ENCODE assay signal across 23 cellular contexts in the genomic region with DNA sequence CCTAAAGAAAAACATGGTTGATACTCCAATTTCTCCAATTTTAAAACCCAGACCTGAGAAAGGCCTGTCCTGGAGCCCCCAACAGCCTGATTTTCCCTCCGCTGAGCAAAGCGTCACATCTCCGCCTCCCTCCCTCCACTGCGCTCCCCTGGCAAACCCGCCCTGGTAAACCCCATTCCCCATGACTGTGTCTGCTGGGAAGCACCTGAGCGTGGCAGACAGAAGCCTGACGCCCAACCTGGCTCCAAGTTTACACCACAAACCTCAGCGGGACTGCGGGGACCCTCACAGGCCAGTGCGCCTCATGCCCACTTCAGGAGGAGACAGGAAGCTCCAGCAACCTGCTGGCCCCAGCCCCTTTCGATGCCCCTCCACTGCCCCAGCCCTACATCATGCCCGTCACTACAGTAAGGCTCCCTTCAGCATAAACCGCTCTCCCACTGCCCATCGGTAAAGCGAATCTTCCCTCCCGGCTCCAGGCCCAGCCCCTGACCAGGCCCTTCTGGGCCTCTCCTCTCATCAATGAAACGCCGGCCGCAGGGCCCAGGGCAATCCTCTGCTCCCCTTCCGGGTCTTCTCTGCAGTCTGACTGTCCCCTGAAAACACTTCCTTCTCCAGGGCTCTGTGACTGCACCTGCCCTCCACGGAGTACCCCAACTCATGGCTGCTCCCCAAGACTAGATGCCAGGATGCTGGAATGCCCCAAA.
A peak's percentile ranks its signal among the peaks of the same experiment; 100 is the strongest.
DNase-seq lines count a peak whose midpoint lies in the region; ATAC-seq and TF ChIP-seq lines count a peak whose summit lies in the region.
"Had no signal": no experiment of that assay in that cellular context is flagged by ENCODE, and none has a peak within 500 bp of the region (broad histone marks: within the 10 kb centered on the region; RNA-seq: fewer than 3 reads in every experiment).

No MANE protein-coding gene starts in this region.

- peaks cover 7% of the 10 kb centered on the region for H3K4me1 Mint-ChIP-seq in stimulated activated naive CD8-positive, alpha-beta T cell treated with anti-CD3 and anti-CD28 coated beads, Interleukin-15, amount 100 ng/mL, for 72 hours
- H3K4me1 Mint-ChIP-seq in brain (peaks cover 50% of the 10 kb centered on the region), nephron progenitor cell (peaks cover 31% of the 10 kb centered on the region)

- no peaks in the 10 kb centered on the region for H3K36me3 Mint-ChIP-seq in brain
- no peaks in the 10 kb centered on the region for H3K36me3 Mint-ChIP-seq in nephron progenitor cell (ENCODE audit: low read depth)

- no peaks in the 10 kb centered on the region for H3K9me3 Mint-ChIP-seq in stimulated activated naive CD8-positive, alpha-beta T cell treated with anti-CD3 and anti-CD28 coated beads, Interleukin-15, amount 100 ng/mL, for 72 hours
- no peaks in the 10 kb centered on the region for H3K9me3 Mint-ChIP-seq in brain
- H3K9me3 Mint-ChIP-seq in nephron progenitor cell: no peaks in the 10 kb centered on the region
- H3K9me3 Mint-ChIP-seq: activated T-cell treated with anti-CD3 and anti-CD28 coated beads, Interleukin-2, amount 50 U/mL, for 24 hours; T-helper 2 cell treated with Interferon-gamma antibody and Interleukin-4, amounts not matched to agents 5 μg/mL and 100 μg/mL, for 36 hours had no signal

- peak overlapping the region; percentile 55 to 70 for H3K27ac Mint-ChIP-seq in stimulated activated naive CD8-positive, alpha-beta T cell treated with anti-CD3 and anti-CD28 coated beads, Interleukin-15, amount 100 ng/mL, for 72 hours
- H3K27ac Mint-ChIP-seq in brain: peak overlapping the region in 4 of 5 experiments; percentile 15 to 84 (median 44)
- peak overlapping the region; percentile 78 for H3K27ac Mint-ChIP-seq in nephron progenitor cell
- H3K27ac Mint-ChIP-seq: activated T-cell treated with anti-CD3 and anti-CD28 coated beads, Interleukin-2, amount 50 U/mL, for 24 hours; T-helper 2 cell treated with Interferon-gamma antibody and Interleukin-4, amounts not matched to agents 5 μg/mL and 100 μg/mL, for 36 hours had no signal

- no peak for DNase-seq in stimulated activated naive CD8-positive, alpha-beta T cell treated with anti-CD3 and anti-CD28 coated beads, Interleukin-15, amount 100 ng/mL, for 72 hours
- no peak for DNase-seq in stimulated activated naive CD8-positive, alpha-beta T cell treated with anti-CD3 and anti-CD28 coated beads, Interleukin-15, Interleukin-2, amounts not matched to agents 100 U/mL and 50 U/mL, for 24 hours
- no peak for DNase-seq in nephron progenitor cell
- no peak for DNase-seq in NCI-H2081 (lab: John Stamatoyannopoulos, UW)
- DNase-seq in NK-92 (lab: John Stamatoyannopoulos, UW; ENCODE audit: unreplicated experiment): no peak
- DNase-seq: ACHN; activated CD4-positive, alpha-beta T cell treated with anti-CD3 and anti-CD28 coated beads for 48 hours; activated gamma-delta T cell; activated T-cell treated with anti-CD3 and anti-CD28 coated beads, Interleukin-2, amount 50 U/mL, for 24 hours; body of pancreas; effector memory CD4-positive, alpha-beta T cell; MV-4-11; NCI-H146; NCI-H446 treated with DMSO at 0.1 percent for 48 hours; OCI-M1; stimulated activated CD4-positive, alpha-beta T cell treated with anti-CD3 and anti-CD28 coated beads, Interleukin-15, amount 100 ng/mL, for 24 hours; stomach; thyroid gland had no signal

- H3K4me3 Mint-ChIP-seq in stimulated activated naive CD8-positive, alpha-beta T cell treated with anti-CD3 and anti-CD28 coated beads, Interleukin-15, amount 100 ng/mL, for 72 hours: no peak overlapping the region
- no peak overlapping the region for H3K4me3 Mint-ChIP-seq in brain
- H3K4me3 Mint-ChIP-seq in nephron progenitor cell: no peak overlapping the region
- H3K4me3 Mint-ChIP-seq: activated T-cell treated with anti-CD3 and anti-CD28 coated beads, Interleukin-2, amount 50 U/mL, for 24 hours; T-helper 2 cell treated with Interferon-gamma antibody and Interleukin-4, amounts not matched to agents 5 μg/mL and 100 μg/mL, for 36 hours had no signal

- H3K27me3 Mint-ChIP-seq in stimulated activated naive CD8-positive, alpha-beta T cell treated with anti-CD3 and anti-CD28 coated beads, Interleukin-15, amount 100 ng/mL, for 72 hours: no peaks in the 10 kb centered on the region
- no peaks in the 10 kb centered on the region for H3K27me3 Mint-ChIP-seq in brain
- peaks cover 7% of the 10 kb centered on the region for H3K27me3 Mint-ChIP-seq in nephron progenitor cell (ENCODE audit: low read depth, poor library complexity)
- H3K27me3 Mint-ChIP-seq: activated T-cell treated with anti-CD3 and anti-CD28 coated beads, Interleukin-2, amount 50 U/mL, for 24 hours; progenitor cell of endocrine pancreas had no signal

- TF ChIP-seq CTCF in brain (conservative IDR thresholded peaks at IDR 0.05) (no peak), nephron progenitor cell (IDR thresholded peaks at IDR 0.05) (no peak)

- no peak for ATAC-seq in stimulated activated naive CD8-positive, alpha-beta T cell treated with anti-CD3 and anti-CD28 coated beads, Interleukin-15, amount 100 ng/mL, for 72 hours
- no peak for ATAC-seq in stimulated activated naive CD8-positive, alpha-beta T cell treated with anti-CD3 and anti-CD28 coated beads, Interleukin-15, Interleukin-2, amounts not matched to agents 100 U/mL and 50 U/mL, for 24 hours
- ATAC-seq in HG02571 (IDR thresholded peaks at IDR 0.05; ENCODE audit: unreplicated experiment): no peak
- ATAC-seq: body of pancreas, GM12878 had no signal
